Comparison of ENCODE assay signal across 19 cellular contexts in genomic region chr11:124768914-124769313, GRCh38. TPM values are rescaled to one million over a fixed set of nuclear protein-coding genes. Genes with fewer than 3 reads are reported as not detected.
"Had no signal": no experiment of that assay in that cellular context is flagged by ENCODE, and none has a peak within 500 bp of the region (broad histone marks: within the 10 kb centered on the region; RNA-seq: fewer than 3 reads in every experiment).

No MANE protein-coding gene starts in this region.

- H3K27ac Mint-ChIP-seq: activated CD8-positive, alpha-beta T cell treated with anti-CD3 and anti-CD28 coated beads, Interleukin-2, amount 10 ng/mL, durations not matched to agents 7 days and 5 days; activated naive CD8-positive, alpha-beta T cell; activated T-cell treated with anti-CD3 and anti-CD28 coated beads, Interleukin-2, amount 50 U/mL, for 72 hours; brain; natural killer cell; stimulated activated naive CD8-positive, alpha-beta T cell treated with anti-CD3 and anti-CD28 coated beads, Interleukin-15, amount 100 ng/mL, for 72 hours; WTC11 had no signal

- H3K9me3 Mint-ChIP-seq: activated T-cell treated with anti-CD3 and anti-CD28 coated beads, Interleukin-2, amount 50 U/mL, for 72 hours; brain; natural killer cell; stimulated activated naive CD8-positive, alpha-beta T cell treated with anti-CD3 and anti-CD28 coated beads, Interleukin-15, amount 100 ng/mL, for 72 hours; WTC11 had no signal

- FAIRE-seq: TTC549 had no signal

- H3K4me3 ChIP-seq: skin epidermis had no signal

- ATAC-seq: activated CD8-positive, alpha-beta T cell treated with anti-CD3 and anti-CD28 coated beads, Interleukin-2, amount 10 ng/mL, durations not matched to agents 7 days and 5 days; activated T-cell treated with anti-CD3 and anti-CD28 coated beads, Interleukin-2, amount 50 U/mL, for 72 hours; natural killer cell; stimulated activated naive CD8-positive, alpha-beta T cell treated with anti-CD3 and anti-CD28 coated beads, Interleukin-15, amount 100 ng/mL, for 72 hours; WTC11 had no signal

- H3K4me1 Mint-ChIP-seq: natural killer cell; stimulated activated naive CD8-positive, alpha-beta T cell treated with anti-CD3 and anti-CD28 coated beads, Interleukin-15, amount 100 ng/mL, for 72 hours; WTC11 had no signal

- DNase-seq: activated CD4-positive, alpha-beta T cell treated with anti-CD3 and anti-CD28 coated beads for 48 hours; activated CD8-positive, alpha-beta memory T cell treated with anti-CD3 and anti-CD28 coated beads, Interleukin-2, amount 50 U/mL, for 4 hours; activated CD8-positive, alpha-beta T cell treated with anti-CD3 and anti-CD28 coated beads, Interleukin-2, amount 10 ng/mL, durations not matched to agents 7 days and 5 days; activated gamma-delta T cell; activated T-cell treated with anti-CD3 and anti-CD28 coated beads, Interleukin-2, amount 50 U/mL, for 72 hours; amniotic stem cell; central memory CD4-positive, alpha-beta T cell; effector memory CD4-positive, alpha-beta T cell; foreskin melanocyte; natural killer cell; right cardiac atrium; stimulated activated naive CD8-positive, alpha-beta T cell treated with anti-CD3 and anti-CD28 coated beads, Interleukin-15, amount 100 ng/mL, for 72 hours had no signal

- H3K27ac ChIP-seq: epithelial cell of prostate, skin epidermis had no signal

- H3K4me3 Mint-ChIP-seq: activated CD8-positive, alpha-beta T cell treated with anti-CD3 and anti-CD28 coated beads, Interleukin-2, amount 10 ng/mL, durations not matched to agents 7 days and 5 days; activated naive CD8-positive, alpha-beta T cell; activated T-cell treated with anti-CD3 and anti-CD28 coated beads, Interleukin-2, amount 50 U/mL, for 72 hours; brain; natural killer cell; stimulated activated naive CD8-positive, alpha-beta T cell treated with anti-CD3 and anti-CD28 coated beads, Interleukin-15, amount 100 ng/mL, for 72 hours; WTC11 had no signal

- H3K27me3 Mint-ChIP-seq: activated naive CD8-positive, alpha-beta T cell; brain; stimulated activated naive CD8-positive, alpha-beta T cell treated with anti-CD3 and anti-CD28 coated beads, Interleukin-15, amount 100 ng/mL, for 72 hours had no signal

RNA-seq across cellular contexts. Expression of gene VSIG2, which starts 16.9 kb away (rescaled TPM):
- total RNA-seq: activated CD8-positive, alpha-beta T cell treated with anti-CD3 and anti-CD28 coated beads, Interleukin-2, amount 10 ng/mL, durations not matched to agents 7 days and 5 days; fibroblast of lung; natural killer cell had no signal
- polyA plus RNA-seq: fibroblast of lung had no signal
